In the genomic region with DNA sequence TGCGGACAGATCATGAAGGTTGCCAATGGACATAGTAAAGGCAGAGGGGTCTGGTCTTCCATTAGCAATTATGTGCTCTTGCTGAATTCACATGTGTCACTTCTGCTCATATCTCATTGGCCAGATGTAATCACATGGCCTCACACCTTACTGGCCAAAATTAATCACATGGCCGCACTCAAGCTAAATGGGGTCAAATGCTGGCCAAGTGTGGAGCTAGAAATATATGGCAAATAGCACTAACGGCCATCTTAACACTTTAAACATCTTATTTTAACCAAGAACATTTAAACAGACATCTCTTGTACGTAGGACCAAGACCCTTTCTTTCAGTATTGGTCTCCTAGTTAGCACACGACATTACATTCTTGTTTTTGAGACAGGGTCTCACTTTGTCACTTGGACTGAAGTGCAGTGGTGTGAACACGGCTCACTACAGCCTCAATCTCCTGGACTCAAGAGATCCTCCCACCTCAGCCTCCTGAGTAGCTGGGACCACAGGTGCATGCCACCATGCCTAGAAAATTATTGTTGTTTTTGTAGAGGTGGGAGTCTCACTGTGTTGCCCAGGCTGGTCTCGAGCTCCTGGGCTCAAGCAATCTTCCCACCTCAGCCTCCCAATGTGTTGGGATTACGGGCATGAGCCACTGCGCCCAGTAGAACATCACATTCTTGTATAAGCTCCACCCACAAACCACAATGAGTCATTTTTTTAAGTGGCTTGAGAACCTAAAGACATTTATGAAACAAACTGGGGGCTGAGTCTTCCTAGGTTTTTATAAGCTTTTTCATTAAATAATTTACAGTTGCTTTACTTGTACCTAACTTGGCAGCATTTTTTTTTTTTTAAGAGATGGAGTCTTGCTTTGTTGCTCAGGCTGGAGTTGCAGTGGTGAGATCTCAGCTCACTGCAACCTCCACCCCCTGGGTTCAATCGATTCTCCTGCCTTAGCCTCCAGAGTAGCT, we compare ENCODE assay signal across 1 cellular context.
TF ChIP-seq lines count a peak whose summit lies in the region.

No MANE protein-coding gene starts in this region.

TF ChIP-seq in H1, 55 proteins besides CTCF, POLR2A, EP300 and RAD21:
- peak; percentile 57; the same call in 1 of the 2 replicates for TF ChIP-seq MAX (IDR thresholded peaks at IDR 0.05)
- TF ChIP-seq E2F6 (IDR thresholded peaks at IDR 0.05): peak; percentile 49; the same call in 1 of the 2 replicates
- no peak for TF ChIP-seq SIN3A (conservative IDR thresholded peaks at IDR 0.05 in 1 of 2, IDR thresholded peaks at IDR 0.05 in 1 of 2; ENCODE audit: low read depth in 1 of 2, low read length in 2 of 2)
- no peak for TF ChIP-seq KDM4A (IDR thresholded peaks at IDR 0.05; ENCODE audit: low read depth, low read length, severe bottlenecking)
- no peak for TF ChIP-seq NANOG (IDR thresholded peaks at IDR 0.05; ENCODE audit: insufficient read depth, low read depth, low read length, poor library complexity, severe bottlenecking)
- TF ChIP-seq JUND (IDR thresholded peaks at IDR 0.05; ENCODE audit: low read length): no peak
- TF ChIP-seq USF2 (IDR thresholded peaks at IDR 0.05; ENCODE audit: low read length): peak; percentile 35; the same call in 1 of the 2 replicates
- no peak for TF ChIP-seq ASH2L (IDR thresholded peaks at IDR 0.05; ENCODE audit: low read length)
